Comparison of ENCODE assay signal across 8 cellular contexts in the genomic region with DNA sequence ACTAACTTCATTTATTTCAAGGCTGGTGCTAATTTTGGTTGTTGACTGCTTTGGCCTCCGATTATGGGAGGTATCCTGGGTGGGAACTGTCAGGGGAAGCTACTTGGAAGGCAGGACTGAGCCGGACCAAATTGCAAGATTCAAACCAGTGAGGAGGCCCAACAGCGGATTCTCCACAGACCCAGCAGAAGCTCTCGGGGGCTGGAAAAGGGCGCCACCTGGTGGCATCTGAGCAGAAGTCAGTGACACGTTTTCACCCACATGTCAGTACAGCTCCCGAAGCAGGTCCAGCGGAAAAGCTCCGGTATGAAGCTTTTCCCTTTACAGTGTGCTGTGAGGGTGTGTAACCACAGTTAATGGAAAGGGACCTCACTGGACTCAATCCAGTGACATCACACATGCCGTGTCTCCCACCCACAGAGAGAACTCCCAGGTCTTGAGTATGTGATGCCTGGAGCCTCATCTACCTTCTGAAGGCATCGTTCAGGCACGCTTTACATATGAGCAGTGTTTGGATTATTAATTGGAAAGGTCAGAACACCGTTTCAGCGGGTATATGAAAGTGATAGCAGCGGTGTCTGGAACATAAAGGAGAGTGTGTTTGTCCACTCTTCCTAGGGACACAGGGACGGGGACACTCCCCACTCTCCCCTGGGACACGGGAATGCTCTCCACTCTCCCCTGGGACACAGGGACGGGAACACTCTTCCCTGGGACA. TPM values are rescaled to one million over a fixed set of nuclear protein-coding genes. Genes with fewer than 3 reads are reported as not detected.
DNase-seq lines count a peak whose midpoint lies in the region; ATAC-seq and TF ChIP-seq lines count a peak whose summit lies in the region.

No MANE protein-coding gene starts in this region.

- BruUV-seq in A673 (replicated peaks; lab: Mats Ljungman, UMichigan): no TSS peak

- H3K27me3 ChIP-seq in A673 (replicated peaks; ENCODE audit: insufficient read depth, low read depth, low read length, poor library complexity) (peaks cover 37% of the 10 kb centered on the region), uterus (peaks cover 18 to 34% of the 10 kb centered on the region in 2 donors)

- DNase-seq in A673 (ENCODE audit: low spot score): peak; percentile 92
- peak; percentile 65 for DNase-seq in NCI-H1092 treated with DMSO at 0.1 percent for 48 hours (lab: John Stamatoyannopoulos, UW)
- DNase-seq in SKM-1 (lab: John Stamatoyannopoulos, UW; ENCODE audit: unreplicated experiment): peak; percentile 9
- peak; percentile 78 for DNase-seq in activated naive CD4-positive, alpha-beta T cell treated with anti-CD3 and anti-CD28 coated beads, Interleukin-2, amount 50 U/mL, for 16 hours
- peak; percentile 81 for DNase-seq in Right ventricle myocardium inferior (ENCODE audit: missing footprints)
- DNase-seq in posterior vena cava (ENCODE audit: low spot score): peak; percentile 95
- DNase-seq in uterus: peak; percentile 57 to 73

- no peak for TF ChIP-seq POLR2A in uterus (IDR thresholded peaks at IDR 0.05)

- intact Hi-C loops in A673 (cut with micrococcal nuclease; ENCODE audit: unreplicated experiment) (loop anchor here (1.0 to 2.0 kb wide), 2 partner anchors 200 to 460 kb away; no protein-coding TSS in a partner anchor), Right ventricle myocardium inferior (cut with DNase I) (loop anchor here (1.0 to 10.0 kb wide), 2 partner anchors 200 to 460 kb away; no protein-coding TSS in a partner anchor), posterior vena cava (cut with DNase I) (loop anchor here (5.0 to 10.0 kb wide), 2 partner anchors 198 to 460 kb away; no protein-coding TSS in a partner anchor), uterus (cut with DNase I; ENCODE audit: low total_unique reads) (no loop called here)

- ATAC-seq in GM18873 (IDR thresholded peaks at IDR 0.05; ENCODE audit: low FRiP score, unreplicated experiment) (peak; percentile 62), Right ventricle myocardium inferior (peak; percentile 84)

- H3K4me1 ChIP-seq in A673 (ENCODE audit: insufficient read depth, low read length, poor library complexity, severe bottlenecking) (peaks cover 5% of the 10 kb centered on the region), uterus (peaks cover 0 to 13% of the 10 kb centered on the region in 2 donors)

- CTCF ChIA-PET in A673 (lab: Charles Lee): interaction anchor here (0.6 to 1.2 kb wide), 7 partner anchors 15 to 461 kb away, joined by 3 to 22 read pairs (median 4); no protein-coding TSS in a partner anchor

- H3K36me3 ChIP-seq in A673 (ENCODE audit: insufficient read depth, low read length, poor library complexity, severe bottlenecking) (no peaks in the 10 kb centered on the region), uterus (no peaks in the 10 kb centered on the region)

- H3K9me3 ChIP-seq in A673 (ENCODE audit: low read depth, low read length, poor library complexity, severe bottlenecking) (peaks cover 11% of the 10 kb centered on the region), uterus (peaks cover 0 to 22% of the 10 kb centered on the region in 2 donors)

- TF ChIP-seq CTCF in A673 (conservative IDR thresholded peaks at IDR 0.05; ENCODE audit: low read depth, low read length) (peak; percentile 95), uterus (IDR thresholded peaks at IDR 0.05) (peak; percentile 62 to 85 (median 80))

- no peak overlapping the region for H3K4me3 ChIP-seq in A673 (ENCODE audit: low read depth, low read length, poor library complexity, severe bottlenecking)
- H3K4me3 ChIP-seq in uterus: no peak overlapping the region

- POLR2A ChIA-PET in A673 (lab: Charles Lee; ENCODE audit: low non-redundant PET): interaction anchor here (0.6 kb wide), 1 partner anchor 9 kb away, joined by 3 read pairs; no protein-coding TSS in a partner anchor

- H3K27ac ChIP-seq in A673 (ENCODE audit: low read depth, low read length, poor library complexity, severe bottlenecking) (no peak overlapping the region), uterus (no peak overlapping the region)

RNA-seq across cellular contexts. Expression of a gene that starts 3.6 kb away (rescaled TPM):
- total RNA-seq in A673 (2021) (0.17 TPM in 1 of 2 replicates, not detected in the other), Right ventricle myocardium inferior (not detected), posterior vena cava (not detected), uterus (not detected)

RNA-seq across cellular contexts. Expression of a gene that starts 4.6 kb away (rescaled TPM):
- total RNA-seq in A673 (2021) (not detected in 2 replicates), Right ventricle myocardium inferior (not detected), posterior vena cava (under 1 TPM; 0.62 to 0.65 TPM), uterus (1 to 10 TPM in 2 of 4 donors, under 1 TPM in 1, not detected in 1; 0.79 to 7.1 (median 1.5) TPM)

Comparison
In these comparisons a context has a peak if more than half of its experiments do, and no peak if none do; other contexts are left out.
1. DNase-seq: peak in every context shown above with its lines; median percentile 95 in posterior vena cava; 92 in A673; 81 in Right ventricle myocardium inferior; 78 in activated naive CD4-positive, alpha-beta T cell treated with anti-CD3 and anti-CD28 coated beads, Interleukin-2, amount 50 U/mL, for 16 hours; 65 in NCI-H1092 treated with DMSO at 0.1 percent for 48 hours; 65 in uterus; 9 in SKM-1.